Comparison of ENCODE assay signal across 8 cellular contexts in the genomic region with DNA sequence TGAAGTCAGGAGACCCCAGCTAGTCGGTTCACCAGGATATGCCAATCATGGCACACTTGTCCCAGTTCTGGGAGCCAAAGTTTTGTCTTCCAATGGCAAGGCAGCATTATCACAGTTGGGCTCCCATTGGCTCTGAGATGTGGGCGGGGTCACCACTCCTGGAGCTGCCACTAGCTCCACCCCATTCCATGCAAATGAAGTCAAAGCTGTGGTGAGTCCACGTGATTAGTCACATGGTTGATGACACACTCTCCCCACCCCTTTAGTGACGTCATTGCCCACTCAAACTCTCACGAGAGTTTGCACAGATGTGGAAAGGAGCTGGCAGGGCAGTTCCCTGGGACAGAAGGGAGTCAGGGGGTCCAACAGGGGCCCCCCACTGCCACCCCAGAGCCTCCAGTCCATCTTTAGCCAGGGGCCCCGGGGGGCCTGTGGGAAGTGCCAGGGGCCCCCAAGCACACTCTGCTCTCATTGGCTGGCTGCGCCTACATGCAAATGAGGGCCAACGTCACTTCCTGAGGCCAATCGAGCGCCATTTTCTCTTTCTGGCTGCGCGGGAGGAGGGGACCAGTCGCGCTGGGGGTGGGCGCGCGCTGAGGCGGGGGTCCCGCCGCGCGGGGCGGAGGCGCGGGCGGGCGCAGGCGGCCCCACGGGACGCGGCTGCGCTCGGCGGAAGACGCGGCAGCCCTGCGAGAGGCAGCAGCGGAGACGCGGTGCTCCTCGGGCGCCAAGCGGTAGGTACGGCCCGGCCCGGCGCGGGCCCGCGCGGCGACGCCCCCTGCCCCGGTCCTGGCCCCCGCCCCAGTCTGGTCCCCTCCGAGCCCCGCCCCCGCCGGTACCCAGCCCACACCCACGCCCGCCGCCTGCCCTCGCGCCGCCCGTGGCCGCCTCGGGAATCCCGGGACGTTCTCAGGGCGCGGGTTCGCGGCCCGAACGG. TPM values are rescaled to one million over a fixed set of nuclear protein-coding genes. Genes with fewer than 3 reads are reported as not detected.
DNase-seq lines count a peak whose midpoint lies in the region; TF ChIP-seq lines count a peak whose summit lies in the region.

A gene with protein sequence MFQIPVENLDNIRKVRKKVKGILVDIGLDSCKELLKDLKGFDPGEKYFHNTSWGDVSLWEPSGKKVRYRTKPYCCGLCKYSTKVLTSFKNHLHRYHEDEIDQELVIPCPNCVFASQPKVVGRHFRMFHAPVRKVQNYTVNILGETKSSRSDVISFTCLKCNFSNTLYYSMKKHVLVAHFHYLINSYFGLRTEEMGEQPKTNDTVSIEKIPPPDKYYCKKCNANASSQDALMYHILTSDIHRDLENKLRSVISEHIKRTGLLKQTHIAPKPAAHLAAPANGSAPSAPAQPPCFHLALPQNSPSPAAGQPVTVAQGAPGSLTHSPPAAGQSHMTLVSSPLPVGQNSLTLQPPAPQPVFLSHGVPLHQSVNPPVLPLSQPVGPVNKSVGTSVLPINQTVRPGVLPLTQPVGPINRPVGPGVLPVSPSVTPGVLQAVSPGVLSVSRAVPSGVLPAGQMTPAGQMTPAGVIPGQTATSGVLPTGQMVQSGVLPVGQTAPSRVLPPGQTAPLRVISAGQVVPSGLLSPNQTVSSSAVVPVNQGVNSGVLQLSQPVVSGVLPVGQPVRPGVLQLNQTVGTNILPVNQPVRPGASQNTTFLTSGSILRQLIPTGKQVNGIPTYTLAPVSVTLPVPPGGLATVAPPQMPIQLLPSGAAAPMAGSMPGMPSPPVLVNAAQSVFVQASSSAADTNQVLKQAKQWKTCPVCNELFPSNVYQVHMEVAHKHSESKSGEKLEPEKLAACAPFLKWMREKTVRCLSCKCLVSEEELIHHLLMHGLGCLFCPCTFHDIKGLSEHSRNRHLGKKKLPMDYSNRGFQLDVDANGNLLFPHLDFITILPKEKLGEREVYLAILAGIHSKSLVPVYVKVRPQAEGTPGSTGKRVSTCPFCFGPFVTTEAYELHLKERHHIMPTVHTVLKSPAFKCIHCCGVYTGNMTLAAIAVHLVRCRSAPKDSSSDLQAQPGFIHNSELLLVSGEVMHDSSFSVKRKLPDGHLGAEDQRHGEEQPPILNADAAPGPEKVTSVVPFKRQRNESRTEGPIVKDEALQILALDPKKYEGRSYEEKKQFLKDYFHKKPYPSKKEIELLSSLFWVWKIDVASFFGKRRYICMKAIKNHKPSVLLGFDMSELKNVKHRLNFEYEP (plus strand): TSS at position 524 of the 937 bp plus-strand sequence. CDS start 8,281 bp downstream, outside the sequence.

- no peak for TF ChIP-seq RAD21 in neural cell (conservative IDR thresholded peaks at IDR 0.05)

- H3K4me2 ChIP-seq in GM23248 (ENCODE audit: unreplicated experiment) (peak within 1 kb of the TSS; percentile 86), neural cell (ENCODE audit: low read length) (peak within 1 kb of the TSS; percentile 86)

- H3K9me2 ChIP-seq in GM23248 (ENCODE audit: insufficient read depth) (no peaks in the 10 kb centered on the region), neural cell (ENCODE audit: insufficient read depth, low read length) (no peaks in the 10 kb centered on the region)

- peak within 1 kb of the TSS; percentile 73 for H2AFZ ChIP-seq in GM23248
- peak within 1 kb of the TSS; percentile 46 for H2AFZ ChIP-seq in neural cell (ENCODE audit: low read depth, low read length)

- TF ChIP-seq EP300 in neural cell (conservative IDR thresholded peaks at IDR 0.05; ENCODE audit: poor library complexity, severe bottlenecking) (peak; percentile 61), stomach (IDR thresholded peaks at IDR 0.05) (no peak)

- peaks cover 10% of the 10 kb centered on the region; the same call in 1 of the 2 replicates for H4K20me1 ChIP-seq in GM23248 (ENCODE audit: insufficient read depth)
- H4K20me1 ChIP-seq in neural cell (ENCODE audit: insufficient read depth): no peaks in the 10 kb centered on the region

- H3K79me2 ChIP-seq in GM23248 (ENCODE audit: insufficient read depth) (peaks cover 43% of the 10 kb centered on the region), neural cell (replicated peaks; ENCODE audit: insufficient read depth, low read length) (peaks cover 32% of the 10 kb centered on the region)

- H3K9me3 ChIP-seq in GM23248 (ENCODE audit: low read depth) (no peaks in the 10 kb centered on the region), neural cell (ENCODE audit: low read length) (no peaks in the 10 kb centered on the region), stomach (no peaks in the 10 kb centered on the region)

- TF ChIP-seq CTCF in fibroblast of villous mesenchyme (IDR thresholded peaks at IDR 0.05; ENCODE audit: insufficient read depth, low read depth, low read length) (no peak), neural cell (IDR thresholded peaks at IDR 0.05; ENCODE audit: poor library complexity, severe bottlenecking) (no peak), stomach (IDR thresholded peaks at IDR 0.05) (no peak)

- H3K27me3 ChIP-seq in GM23248 (replicated peaks; ENCODE audit: insufficient read depth) (no peaks in the 10 kb centered on the region), neural cell (ENCODE audit: insufficient read depth, low read depth, low read length) (no peaks in the 10 kb centered on the region), stomach (no peaks in the 10 kb centered on the region)

- intact Hi-C loops in stomach (cut with DNase I; ENCODE audit: low total_unique reads): no loop called here

- DNase-seq in Daoy (ENCODE audit: low read depth) (peak; percentile 92), GM23248 (peak; percentile 97), Kasumi-1 (lab: John Stamatoyannopoulos, UW) (peak; percentile 78 to 86), fibroblast of villous mesenchyme (ENCODE audit: low read depth) (peak; percentile 90), stomach (peak; percentile 83)
- peak; percentile 70 for DNase-seq in activated T-helper 9 cell treated with anti-CD3 and anti-CD28 coated beads, Interleukin-2, amount 50 U/mL, for 16 hours (ENCODE audit: low read depth)

- H3K9ac ChIP-seq in GM23248: peak within 1 kb of the TSS; percentile 80
- peak within 1 kb of the TSS; percentile 81 for H3K9ac ChIP-seq in neural cell (ENCODE audit: low read length)

- H3K4me3 ChIP-seq in GM23248 (peak within 1 kb of the TSS; percentile 75), fibroblast of villous mesenchyme (ENCODE audit: low read depth, low read length) (peak within 1 kb of the TSS; percentile 82), neural cell (ENCODE audit: low read length) (peak within 1 kb of the TSS; percentile 70), stomach (peak within 1 kb of the TSS; percentile 71 to 95 (median 76))

- H3K36me3 ChIP-seq in GM23248 (ENCODE audit: low read depth) (peaks cover 3% of the 10 kb centered on the region; the same call in 1 of the 2 replicates), neural cell (ENCODE audit: insufficient read depth, low read length) (no peaks in the 10 kb centered on the region), stomach (no peaks in the 10 kb centered on the region)

- peaks cover 11% of the 10 kb centered on the region for H3K4me1 ChIP-seq in GM23248 (ENCODE audit: insufficient read depth)
- peaks cover 19 to 56% (median 30%) of the 10 kb centered on the region in 4 donors for H3K4me1 ChIP-seq in stomach

- H3F3A ChIP-seq in GM23248 (ENCODE audit: insufficient read depth) (peaks cover 3% of the 10 kb centered on the region; the same call in 1 of the 2 replicates), neural cell (ENCODE audit: insufficient read depth, low read length, poor library complexity, severe bottlenecking) (no peaks in the 10 kb centered on the region)

- H3K27ac ChIP-seq in GM23248: peak within 1 kb of the TSS; percentile 70
- H3K27ac ChIP-seq in neural cell (ENCODE audit: low read length): peak within 1 kb of the TSS; percentile 82
- peak within 1 kb of the TSS; percentile 73 to 94 (median 90) for H3K27ac ChIP-seq in stomach

- 4 to 14% methylated on average over 8 to 33 of the region's 76 CpGs for WGBS in GM23248 (ENCODE audit: low coverage in 1 of 2, low lambda C conversion rate in 2 of 2, missing lambda C conversion rate in 2 of 2), 2 experiments
- 2 to 23% (median 6%) methylated on average over 5 to 76 of the region's 76 CpGs for WGBS in stomach, 5 donors

- in situ Hi-C loops in GM23248 (cut with MboI): no loop called here

- TF ChIP-seq POLR2A in Raji (IDR thresholded peaks at IDR 0.05; ENCODE audit: insufficient read depth, low read depth, low read length) (peak; percentile 59), stomach (IDR thresholded peaks at IDR 0.05) (no peak)

TF ChIP-seq in neural cell, 6 proteins besides CTCF, POLR2A, EP300 and RAD21 (continues in another document):
- TF ChIP-seq POLR2AphosphoS5 (IDR thresholded peaks at IDR 0.05) (peak; percentile 86), MXI1 (conservative IDR thresholded peaks at IDR 0.05; ENCODE audit: poor library complexity, severe bottlenecking) (peak; percentile 11)
- TF ChIP-seq, protein P1, sequence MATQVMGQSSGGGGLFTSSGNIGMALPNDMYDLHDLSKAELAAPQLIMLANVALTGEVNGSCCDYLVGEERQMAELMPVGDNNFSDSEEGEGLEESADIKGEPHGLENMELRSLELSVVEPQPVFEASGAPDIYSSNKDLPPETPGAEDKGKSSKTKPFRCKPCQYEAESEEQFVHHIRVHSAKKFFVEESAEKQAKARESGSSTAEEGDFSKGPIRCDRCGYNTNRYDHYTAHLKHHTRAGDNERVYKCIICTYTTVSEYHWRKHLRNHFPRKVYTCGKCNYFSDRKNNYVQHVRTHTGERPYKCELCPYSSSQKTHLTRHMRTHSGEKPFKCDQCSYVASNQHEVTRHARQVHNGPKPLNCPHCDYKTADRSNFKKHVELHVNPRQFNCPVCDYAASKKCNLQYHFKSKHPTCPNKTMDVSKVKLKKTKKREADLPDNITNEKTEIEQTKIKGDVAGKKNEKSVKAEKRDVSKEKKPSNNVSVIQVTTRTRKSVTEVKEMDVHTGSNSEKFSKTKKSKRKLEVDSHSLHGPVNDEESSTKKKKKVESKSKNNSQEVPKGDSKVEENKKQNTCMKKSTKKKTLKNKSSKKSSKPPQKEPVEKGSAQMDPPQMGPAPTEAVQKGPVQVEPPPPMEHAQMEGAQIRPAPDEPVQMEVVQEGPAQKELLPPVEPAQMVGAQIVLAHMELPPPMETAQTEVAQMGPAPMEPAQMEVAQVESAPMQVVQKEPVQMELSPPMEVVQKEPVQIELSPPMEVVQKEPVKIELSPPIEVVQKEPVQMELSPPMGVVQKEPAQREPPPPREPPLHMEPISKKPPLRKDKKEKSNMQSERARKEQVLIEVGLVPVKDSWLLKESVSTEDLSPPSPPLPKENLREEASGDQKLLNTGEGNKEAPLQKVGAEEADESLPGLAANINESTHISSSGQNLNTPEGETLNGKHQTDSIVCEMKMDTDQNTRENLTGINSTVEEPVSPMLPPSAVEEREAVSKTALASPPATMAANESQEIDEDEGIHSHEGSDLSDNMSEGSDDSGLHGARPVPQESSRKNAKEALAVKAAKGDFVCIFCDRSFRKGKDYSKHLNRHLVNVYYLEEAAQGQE (IDR thresholded peaks at IDR 0.05; ENCODE audit: borderline replicate concordance): no peak

RNA-seq across cellular contexts. Expression of the gene that starts here (rescaled TPM):
- 9.8 and 10.8 TPM in 2 replicates for total RNA-seq in Daoy (2014; rRNA removed; shearing (Covaris generic))
- 11.3 and 14.3 TPM in 2 replicates for total RNA-seq in GM23248 (2014; rRNA removed; shearing (Covaris generic))
- polyA plus RNA-seq in GM23248 (2016; fragmentation: Nextera tagmentation; extraction: Ambion mirVana) (3.5 and 3.7 TPM in 2 replicates), neural cell (15.8 and 16.9 TPM in 2 replicates), stomach (1 to 10 TPM; 4.2 to 6.0 (median 5.0) TPM)
- total RNA-seq in fibroblast of villous mesenchyme (23.3 and 24.5 TPM in 2 replicates), stomach (10 to 100 TPM in 4 of 5 donors, 1 to 10 TPM in 1; 8.1 to 24.6 (median 14.3) TPM)
- 52.3 and 54.5 TPM in 2 replicates for polyA minus RNA-seq in neural cell

Comparison
In these comparisons a context has a peak if more than half of its experiments do, and no peak if none do; other contexts are left out.
1. Peak in every context shown above with its lines: DNase-seq, H3K4me3 ChIP-seq and H3K27ac ChIP-seq.